ENCODE assay signal across 1 cellular context in genomic region chr11:64659417-64660144, GRCh38.
TF ChIP-seq lines count a peak whose summit lies in the region.

No MANE protein-coding gene starts in this region.

TF ChIP-seq in IMR-90, 13 proteins besides CTCF, POLR2A, EP300 and RAD21 (continued from another document):
- TF ChIP-seq RCOR1 (IDR thresholded peaks at IDR 0.05; ENCODE audit: insufficient replicate concordance, low read length) = peak; percentile 24
- TF ChIP-seq ELK1 (IDR thresholded peaks at IDR 0.05; ENCODE audit: borderline replicate concordance, low read depth, low read length) = no peak
- TF ChIP-seq FOS (IDR thresholded peaks at IDR 0.05; ENCODE audit: low read depth, low read length) = peak; percentile 75
- peak; percentile 48; the same call in 1 of the 2 replicates for TF ChIP-seq BHLHE40 (IDR thresholded peaks at IDR 0.05; ENCODE audit: low read depth, low read length)
- no peak for TF ChIP-seq SMC3 (IDR thresholded peaks at IDR 0.05; ENCODE audit: low read depth, low read length)
- no peak for TF ChIP-seq CHD1 (IDR thresholded peaks at IDR 0.05; ENCODE audit: low read depth, low read length)
- peak; percentile 64 for TF ChIP-seq MAFK (IDR thresholded peaks at IDR 0.05; ENCODE audit: low read depth, low read length)
- peak; percentile 81 for TF ChIP-seq NFE2L2 (IDR thresholded peaks at IDR 0.05; ENCODE audit: low read depth, low read length)
- no peak for TF ChIP-seq CEBPB (IDR thresholded peaks at IDR 0.05; ENCODE audit: low read depth, low read length)
- no peak for TF ChIP-seq MXI1 (IDR thresholded peaks at IDR 0.05; ENCODE audit: borderline replicate concordance, low read depth, low read length)
- TF ChIP-seq RFX5 (IDR thresholded peaks at IDR 0.05; ENCODE audit: low read depth, low read length) = no peak
